Comparison of ENCODE assay signal across 27 cellular contexts in genomic region chr3:13661121-13661520, GRCh38.
DNase-seq lines count a peak whose midpoint lies in the region; ATAC-seq, FAIRE-seq and TF ChIP-seq lines count a peak whose summit lies in the region.
"Had no signal": no experiment of that assay in that cellular context is flagged by ENCODE, and none has a peak within 500 bp of the region (broad histone marks: within the 10 kb centered on the region; RNA-seq: fewer than 3 reads in every experiment).

No MANE protein-coding gene starts in this region.

- H4K5ac ChIP-seq in H1 (ENCODE audit: insufficient read length, low read depth, low read length) = no peak overlapping the region

- H3K27me3 ChIP-seq in H1 (replicated peaks in 1 of 4; ENCODE audit: control insufficient read depth in 3 of 4, extremely low read depth in 1 of 4, insufficient read depth in 3 of 4, low read length in 3 of 4) (peaks cover 1 to 12% (median 12%) of the 10 kb centered on the region in 4 experiments), neural progenitor cell (peaks cover 33% of the 10 kb centered on the region)
- H3K27me3 ChIP-seq: BE2C had no signal

- no peak overlapping the region for H2AFZ ChIP-seq in H1 (ENCODE audit: low read length)
- no peak overlapping the region for H2AFZ ChIP-seq in neural progenitor cell (replicated peaks)

- H2BK120ac ChIP-seq in H1 (replicated peaks; ENCODE audit: low read depth, low read length) = no peak overlapping the region

- no peak for TF ChIP-seq POLR2A in H1 (IDR thresholded peaks at IDR 0.05; ENCODE audit: control extremely low read depth in 1 of 2, low read depth in 2 of 2, low read length in 2 of 2)

- no peak for TF ChIP-seq CTCF in H1 (IDR thresholded peaks at IDR 0.05; ENCODE audit: control extremely low read depth in 1 of 3, insufficient read depth in 1 of 3, low read depth in 1 of 3, low read length in 3 of 3)
- no peak for TF ChIP-seq CTCF in neural progenitor cell (IDR thresholded peaks at IDR 0.05)

- H3K4ac ChIP-seq in H1 (replicated peaks; ENCODE audit: insufficient read length, low read depth, low read length) = no peak overlapping the region

- H3K27ac Mint-ChIP-seq in neural progenitor cell = peak overlapping the region; percentile 69
- H3K27ac Mint-ChIP-seq: CD14-positive monocyte; CD4-positive, CD25-positive, alpha-beta regulatory T cell had no signal

- no peak for TF ChIP-seq RAD21 in H1 (IDR thresholded peaks at IDR 0.05 in 1 of 2, conservative IDR thresholded peaks at IDR 0.05 in 1 of 2; ENCODE audit: low read depth in 2 of 2, low read length in 2 of 2)

- intact Hi-C loops in Right ventricle myocardium inferior (cut with DNase I) (no loop called here), Right ventricle myocardium superior (cut with DNase I) (no loop called here)

- H2BK5ac ChIP-seq in H1 (ENCODE audit: low read depth, low read length) = no peak overlapping the region

- no peak overlapping the region for H3K56ac ChIP-seq in H1 (replicated peaks; ENCODE audit: insufficient read length, low read depth, low read length)

- H3K23me2 ChIP-seq in H1 (ENCODE audit: low read depth, low read length) = no peaks in the 10 kb centered on the region

- H3K79me2 ChIP-seq in H1 (ENCODE audit: control insufficient read depth in 1 of 2, insufficient read depth in 2 of 2, low read length in 2 of 2) = no peaks in the 10 kb centered on the region
- no peaks in the 10 kb centered on the region for H3K79me2 ChIP-seq in neural progenitor cell (ENCODE audit: low read depth)

- H3F3A ChIP-seq in neural progenitor cell (ENCODE audit: low read depth) = no peaks in the 10 kb centered on the region

- H3K36me3 ChIP-seq in H1 (ENCODE audit: control insufficient read depth in 2 of 4, insufficient read depth in 4 of 4, low read length in 3 of 4) (no peaks in the 10 kb centered on the region), neural progenitor cell (no peaks in the 10 kb centered on the region)
- H3K36me3 ChIP-seq: BE2C, BLaER1 had no signal

- ATAC-seq in Right ventricle myocardium inferior (no peak), Right ventricle myocardium superior (ENCODE audit: poor library complexity) (no peak), HG02884 (IDR thresholded peaks at IDR 0.05; ENCODE audit: unreplicated experiment) (no peak)
- ATAC-seq: GM12878 had no signal

- H3K9me3 Mint-ChIP-seq in neural progenitor cell = no peaks in the 10 kb centered on the region
- H3K9me3 Mint-ChIP-seq: CD8-positive, alpha-beta memory T cell had no signal

- no peak overlapping the region for H3K23ac ChIP-seq in H1 (ENCODE audit: insufficient read length)

- H3K18ac ChIP-seq in H1 (ENCODE audit: extremely low read depth, low read length) = no peak overlapping the region

- H3K36me3 Mint-ChIP-seq in neural progenitor cell = no peaks in the 10 kb centered on the region
- H3K36me3 Mint-ChIP-seq: CD14-positive monocyte; CD4-positive, alpha-beta memory T cell; CD4-positive, CD25-positive, alpha-beta regulatory T cell; CD8-positive, alpha-beta memory T cell had no signal

- H3K9ac ChIP-seq in H1 (replicated peaks in 1 of 4; ENCODE audit: extremely low read depth in 1 of 4, low read depth in 3 of 4, low read length in 3 of 4) (no peak overlapping the region), neural progenitor cell (no peak overlapping the region)
- H3K9ac ChIP-seq: BLaER1 had no signal

- FAIRE-seq in H1 (lab: Jason Lieb, UNC) = no peak
- FAIRE-seq: A204.1, GM12878, GM12892, GM18507 had no signal

- 0 out of 2 replicates have a peak overlapping the region, but pooled peaks have one; percentile 72 for H2BK15ac ChIP-seq in H1 (ENCODE audit: low read length)

- WGBS in H1 (ENCODE audit: extremely low coverage in 1 of 2, insufficient coverage in 1 of 2, insufficient read length in 1 of 2, insufficient replicate concordance in 2 of 2, low coverage in 1 of 2, low lambda C conversion rate in 2 of 2, missing lambda C conversion rate in 1 of 2), 2 experiments = 86% methylated on average over 16 of the region's 16 CpGs; no CpG with 5 or more reads in 1 of the 2 experiments

- peaks cover 22% of the 10 kb centered on the region for H3K27me3 Mint-ChIP-seq in neural progenitor cell (ENCODE audit: insufficient read depth, low read depth)

- no peak overlapping the region for H3K4me3 ChIP-seq in H1 (ENCODE audit: extremely low read depth in 1 of 4, insufficient read depth in 2 of 4, low read depth in 3 of 4, low read length in 4 of 4)
- H3K4me3 ChIP-seq in neural progenitor cell = no peak overlapping the region
- H3K4me3 ChIP-seq: BLaER1, GM12878 had no signal

- H3K4me1 ChIP-seq in H1 (replicated peaks in 1 of 4; ENCODE audit: control insufficient read depth in 3 of 4, insufficient read depth in 4 of 4, low read length in 3 of 4) (no peaks in the 10 kb centered on the region), neural progenitor cell (no peaks in the 10 kb centered on the region)
- H3K4me1 ChIP-seq: BE2C, BLaER1 had no signal

- H3K4me2 ChIP-seq in H1 (ENCODE audit: insufficient read depth in 1 of 2, low read depth in 2 of 2, low read length in 2 of 2) (no peak overlapping the region), neural progenitor cell (no peak overlapping the region)
- H3K4me2 ChIP-seq: BLaER1 had no signal

- H2BK12ac ChIP-seq in H1 (ENCODE audit: low read depth, low read length) = no peak overlapping the region

- peak; percentile 42 for DNase-seq in Right ventricle myocardium inferior (ENCODE audit: missing footprints)
- DNase-seq in Right ventricle myocardium superior = no peak
- DNase-seq in H1 (ENCODE audit: low read depth in 1 of 2, low spot score in 2 of 2) = no peak
- no peak for DNase-seq in neural progenitor cell (ENCODE audit: low spot score)
- DNase-seq in cerebellar nuclear complex (lab: John Stamatoyannopoulos, UW) = no peak
- DNase-seq: 8988T; ACHN; BE2C; C1 segment of cervical spinal cord; CD4-positive, alpha-beta memory T cell; CD4-positive, CD25-positive, alpha-beta regulatory T cell; CD8-positive, alpha-beta memory T cell; COR-L47; DMS 273 treated with DMSO at 0.1 percent for 48 hours; DMS153; DMS53; DMS79; DND-41; EL; GDM1 had no signal

- no peak overlapping the region for H3K4me3 Mint-ChIP-seq in neural progenitor cell
- H3K4me3 Mint-ChIP-seq: CD14-positive monocyte; CD4-positive, alpha-beta memory T cell; CD4-positive, CD25-positive, alpha-beta regulatory T cell; CD8-positive, alpha-beta memory T cell had no signal

- TF ChIP-seq EP300 in H1 (IDR thresholded peaks at IDR 0.05; ENCODE audit: borderline replicate concordance in 1 of 2, low read depth in 2 of 2, low read length in 2 of 2) = no peak

- H3K9me3 ChIP-seq in H1 (ENCODE audit: insufficient read depth in 2 of 2, low read depth in 1 of 2, low read length in 1 of 2) = no peaks in the 10 kb centered on the region
- H3K9me3 ChIP-seq in neural progenitor cell (ENCODE audit: low read depth) = no peaks in the 10 kb centered on the region
- H3K9me3 ChIP-seq: BE2C, BLaER1 had no signal

- H4K8ac ChIP-seq in H1 (ENCODE audit: extremely low read depth, insufficient read depth, low read length) = no peak overlapping the region

- no peak overlapping the region for H2BK20ac ChIP-seq in H1 (ENCODE audit: low read length)

- POLR2A ChIA-PET in H1 (lab: Charles Lee; ENCODE audit: partially characterized antibody) = no interaction called here

- no peak overlapping the region for H3K27ac ChIP-seq in H1 (ENCODE audit: low read depth, low read length)
- no peak overlapping the region for H3K27ac ChIP-seq in neural progenitor cell
- H3K27ac ChIP-seq: BLaER1 had no signal

- H4K20me1 ChIP-seq in H1 (replicated peaks in 1 of 2; ENCODE audit: control insufficient read depth in 1 of 2, insufficient read depth in 2 of 2, low read length in 2 of 2) (no peaks in the 10 kb centered on the region), neural progenitor cell (ENCODE audit: low read depth) (no peaks in the 10 kb centered on the region)
- H4K20me1 ChIP-seq: BLaER1 had no signal

- CTCF ChIA-PET in H1 (lab: Charles Lee; ENCODE audit: partially characterized antibody) = interaction anchor here (0.7 to 34.9 kb wide), 9 partner anchors 9 to 269 kb away, joined by 3 to 772 read pairs (median 12); partner anchors contain the start of gene WNT7A

- H3K4me1 Mint-ChIP-seq in neural progenitor cell = peaks cover 15% of the 10 kb centered on the region

- H3K79me1 ChIP-seq in H1 (ENCODE audit: low read depth, low read length) = no peaks in the 10 kb centered on the region

- H3K14ac ChIP-seq in H1 (ENCODE audit: insufficient read length) = no peak overlapping the region

- H4K91ac ChIP-seq in H1 (replicated peaks; ENCODE audit: insufficient read length, low read length) = no peak overlapping the region

- no peak overlapping the region for H2AK5ac ChIP-seq in H1 (ENCODE audit: low read depth, low read length)

TF ChIP-seq in H1, 55 proteins besides CTCF, POLR2A, EP300 and RAD21 (continues in another document):
- TF ChIP-seq HDAC6 (IDR thresholded peaks at IDR 0.05; ENCODE audit: low read depth, low read length) (no peak), SAP30 (IDR thresholded peaks at IDR 0.05; ENCODE audit: insufficient read depth, insufficient replicate concordance, low read length) (no peak), KDM4A (IDR thresholded peaks at IDR 0.05; ENCODE audit: low read depth, low read length, severe bottlenecking) (no peak), MAX (IDR thresholded peaks at IDR 0.05) (no peak), EZH2 (IDR thresholded peaks at IDR 0.05; ENCODE audit: low read depth, low read length, severe bottlenecking) (no peak), KDM5A (IDR thresholded peaks at IDR 0.05; ENCODE audit: low read length) (no peak), RFX5 (IDR thresholded peaks at IDR 0.05; ENCODE audit: borderline replicate concordance, low read depth, low read length) (no peak), CBX5 (IDR thresholded peaks at IDR 0.05; ENCODE audit: low read depth, low read length) (no peak), PHF8 (conservative IDR thresholded peaks at IDR 0.05; ENCODE audit: low read depth, low read length) (no peak), KDM1A (IDR thresholded peaks at IDR 0.05; ENCODE audit: borderline replicate concordance, low read length) (no peak), SUZ12 (IDR thresholded peaks at IDR 0.05; ENCODE audit: low read length) (no peak), FOSL1 (IDR thresholded peaks at IDR 0.05; ENCODE audit: insufficient read depth, low read depth, low read length) (no peak), HDAC2 (IDR thresholded peaks at IDR 0.05; ENCODE audit: borderline replicate concordance in 1 of 2, low read depth in 2 of 2, low read length in 2 of 2) (no peak), GABPA (IDR thresholded peaks at IDR 0.05; ENCODE audit: borderline replicate concordance, insufficient read depth, low read length) (no peak)
